18 cellular contexts compared by ENCODE assay signal in the genomic region with DNA sequence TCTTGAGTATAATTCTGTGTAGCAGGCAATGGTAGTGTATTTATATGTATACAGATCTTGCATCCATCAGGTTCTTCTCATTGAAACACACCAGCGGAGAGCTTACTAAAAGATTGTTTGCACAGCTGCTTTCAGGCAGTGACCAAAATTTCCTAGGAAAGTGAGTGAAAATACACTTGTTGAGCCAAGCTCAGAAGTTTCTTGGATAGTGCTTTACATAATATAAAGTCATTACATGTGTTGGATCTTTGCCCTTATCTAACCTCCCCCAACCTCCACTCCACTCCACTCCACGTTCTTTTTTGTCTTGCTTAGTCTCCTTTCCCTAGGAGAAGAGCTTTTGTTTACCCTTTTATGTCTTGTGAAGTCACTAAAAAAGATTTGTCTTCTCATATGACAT. TPM values are rescaled to one million over a fixed set of nuclear protein-coding genes. Genes with fewer than 3 reads are reported as not detected.
DNase-seq lines count a peak whose midpoint lies in the region; ATAC-seq and TF ChIP-seq lines count a peak whose summit lies in the region.
"Had no signal": no experiment of that assay in that cellular context is flagged by ENCODE, and none has a peak within 500 bp of the region (broad histone marks: within the 10 kb centered on the region; RNA-seq: fewer than 3 reads in every experiment).

No MANE protein-coding gene starts in this region.

- TF ChIP-seq CTCF in progenitor cell of endocrine pancreas (IDR thresholded peaks at IDR 0.05; ENCODE audit: unreplicated experiment), result no peak

- H3K4me3 Mint-ChIP-seq in progenitor cell of endocrine pancreas (ENCODE audit: low read depth), result no peak overlapping the region
- H3K4me3 Mint-ChIP-seq: B cell; CD4-positive, alpha-beta memory T cell; T-helper 1 cell treated with Interleukin-12 subunit alpha and Interleukin-12 subunit beta and Interleukin-4 antibody, amounts not matched to agents 30 μg/mL and 1 μg/mL, for 36 hours had no signal

- H3K4me1 Mint-ChIP-seq in progenitor cell of endocrine pancreas (ENCODE audit: low read depth), result peaks cover 12% of the 10 kb centered on the region

- H3K27ac Mint-ChIP-seq in progenitor cell of endocrine pancreas, result no peak overlapping the region
- H3K27ac Mint-ChIP-seq: B cell; CD4-positive, alpha-beta memory T cell; T-helper 1 cell treated with Interleukin-12 subunit alpha and Interleukin-12 subunit beta and Interleukin-4 antibody, amounts not matched to agents 30 μg/mL and 1 μg/mL, for 36 hours had no signal

- peak; percentile 34 for DNase-seq in NCI-H748 (lab: John Stamatoyannopoulos, UW; ENCODE audit: unreplicated experiment)
- DNase-seq in NCI-H748 treated with DMSO at 0.1 percent for 48 hours (lab: John Stamatoyannopoulos, UW), result no peak
- DNase-seq in NCI-H146 (lab: John Stamatoyannopoulos, UW), result peak; percentile 58
- peak; percentile 18 for DNase-seq in amniotic epithelial cell (ENCODE audit: low read depth)
- no peak for DNase-seq in germinal center (ENCODE audit: low spot score)
- no peak for DNase-seq in progenitor cell of endocrine pancreas (ENCODE audit: low spot score, unreplicated experiment)
- DNase-seq: ACHN; CD4-positive, alpha-beta memory T cell; KG1; MG63; NCI-H1436 treated with DMSO at 0.1 percent for 48 hours; NCI-H2171 treated with DMSO at 0.1 percent for 48 hours; NCI-H526 treated with DMSO at 0.1 percent for 48 hours; Right ventricle myocardium superior had no signal

- peaks cover 4% of the 10 kb centered on the region for H3K36me3 Mint-ChIP-seq in progenitor cell of endocrine pancreas (ENCODE audit: insufficient read depth)
- H3K36me3 Mint-ChIP-seq: CD4-positive, alpha-beta memory T cell had no signal

- H3K27me3 Mint-ChIP-seq in progenitor cell of endocrine pancreas, result no peaks in the 10 kb centered on the region
- H3K27me3 Mint-ChIP-seq: B cell; CD4-positive, alpha-beta memory T cell had no signal

- no peak for ATAC-seq in GM18858 (IDR thresholded peaks at IDR 0.05; ENCODE audit: unreplicated experiment)
- ATAC-seq: Panc1 had no signal

- no peaks in the 10 kb centered on the region for H3K9me3 Mint-ChIP-seq in progenitor cell of endocrine pancreas (ENCODE audit: low read depth)
- H3K9me3 Mint-ChIP-seq: T-helper 1 cell treated with Interleukin-12 subunit alpha and Interleukin-12 subunit beta and Interleukin-4 antibody, amounts not matched to agents 30 μg/mL and 1 μg/mL, for 36 hours had no signal

RNA-seq across cellular contexts. Expression of gene CNKSR2, which starts 34.1 kb away (rescaled TPM):
- total RNA-seq in progenitor cell of endocrine pancreas, result 28.0 TPM in 2 replicates

Comparison
In these comparisons a context has a peak if more than half of its experiments do, and no peak if none do; other contexts are left out.
1. DNase-seq: peak in NCI-H748 (single experiment), NCI-H146 (single experiment) and amniotic epithelial cell (single experiment); none in NCI-H748 treated with DMSO at 0.1 percent for 48 hours (single experiment), germinal center (single experiment) and progenitor cell of endocrine pancreas (single experiment).